In the genomic region with DNA sequence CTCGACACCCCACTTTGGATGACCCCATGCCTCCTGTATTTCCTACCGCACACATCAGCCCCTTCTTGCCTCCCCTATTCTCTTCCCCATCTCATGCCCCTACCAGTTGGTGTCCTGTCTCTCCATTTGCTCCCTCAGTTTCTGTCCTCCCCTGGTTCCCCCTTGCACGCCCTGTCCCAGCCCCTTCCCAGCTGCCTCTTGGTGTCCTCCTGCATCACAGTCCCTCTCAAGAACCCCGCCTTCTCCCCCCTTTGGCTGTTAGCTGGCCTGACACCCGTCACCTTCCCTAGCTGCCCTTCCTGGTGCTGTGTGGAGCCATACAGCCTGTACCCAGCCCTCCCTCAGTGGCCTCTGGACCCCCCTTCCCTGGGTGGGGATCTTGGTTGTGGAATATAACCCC, we compare ENCODE assay signal across 9 cellular contexts. TPM values are rescaled to one million over a fixed set of nuclear protein-coding genes. Genes with fewer than 3 reads are reported as not detected.
A peak's percentile ranks its signal among the peaks of the same experiment; 100 is the strongest.
DNase-seq lines count a peak whose midpoint lies in the region; TF ChIP-seq lines count a peak whose summit lies in the region.
"Had no signal": no experiment of that assay in that cellular context is flagged by ENCODE, and none has a peak within 500 bp of the region (broad histone marks: within the 10 kb centered on the region; RNA-seq: fewer than 3 reads in every experiment).

No MANE protein-coding gene starts in this region.

- no peaks in the 10 kb centered on the region for H3K9me3 ChIP-seq in mesenchymal stem cell (ENCODE audit: control insufficient read depth, low read length)

- H3K4me1 Mint-ChIP-seq in osteocyte (ENCODE audit: unreplicated experiment), result peaks cover 2% of the 10 kb centered on the region

- no peak overlapping the region for H3K4me2 ChIP-seq in mesenchymal stem cell (ENCODE audit: low read length, poor library complexity, severe bottlenecking)

- H3K79me1 ChIP-seq in mesenchymal stem cell (replicated peaks; ENCODE audit: low read length, poor library complexity, severe bottlenecking), result no peaks in the 10 kb centered on the region

- H3K27ac Mint-ChIP-seq in osteocyte (ENCODE audit: unreplicated experiment), result no peak overlapping the region
- H3K27ac Mint-ChIP-seq: CD4-positive, alpha-beta memory T cell had no signal

- H3K9me3 Mint-ChIP-seq in osteocyte (ENCODE audit: unreplicated experiment), result no peaks in the 10 kb centered on the region

- 16% methylated on average over 3 of the region's 5 CpGs for WGBS in mesenchymal stem cell

- H3K36me3 Mint-ChIP-seq in osteocyte (ENCODE audit: unreplicated experiment), result no peaks in the 10 kb centered on the region
- H3K36me3 Mint-ChIP-seq: CD4-positive, alpha-beta memory T cell had no signal

- H3K27me3 ChIP-seq in mesenchymal stem cell (ENCODE audit: control insufficient read depth in 1 of 2, insufficient read depth in 1 of 2, low read length in 2 of 2), result peaks cover 18 to 74% of the 10 kb centered on the region in 2 experiments

- no peak overlapping the region for H2AK5ac ChIP-seq in mesenchymal stem cell (ENCODE audit: low read length, severe bottlenecking)

- no peak overlapping the region for H3K18ac ChIP-seq in mesenchymal stem cell (ENCODE audit: low read depth in 1 of 2, low read length in 2 of 2)

- H3K27ac ChIP-seq in mesenchymal stem cell (ENCODE audit: low read length, poor library complexity, severe bottlenecking), result no peak overlapping the region
- peak overlapping the region; percentile 84 for H3K27ac ChIP-seq in temporal lobe (ENCODE audit: low read depth, low read length)

- DNase-seq in NCI-H748 (lab: John Stamatoyannopoulos, UW; ENCODE audit: unreplicated experiment) (peak; percentile 21), NCI-H748 treated with DMSO at 0.1 percent for 48 hours (lab: John Stamatoyannopoulos, UW) (no peak), astrocyte of the hippocampus (ENCODE audit: low read depth, low spot score) (peak; percentile 17), mesenchymal stem cell (no peak), osteocyte (ENCODE audit: extremely low spot score, unreplicated experiment) (no peak), NCI-H2081 treated with DMSO at 0.1 percent for 48 hours (lab: John Stamatoyannopoulos, UW) (no peak), NCI-H1930 (lab: John Stamatoyannopoulos, UW) (no peak)

- no peak overlapping the region for H3K14ac ChIP-seq in mesenchymal stem cell (ENCODE audit: low read length in 2 of 2)

- no peak overlapping the region for H2BK5ac ChIP-seq in mesenchymal stem cell (ENCODE audit: low read depth, low read length, poor library complexity, severe bottlenecking)

- H3K27me3 Mint-ChIP-seq in osteocyte (ENCODE audit: unreplicated experiment), result peaks cover 39% of the 10 kb centered on the region

- no peak overlapping the region for H2AFZ ChIP-seq in mesenchymal stem cell (ENCODE audit: low read depth, low read length)

- no peak overlapping the region for H3K23ac ChIP-seq in mesenchymal stem cell (ENCODE audit: low read length in 2 of 2)

- peak overlapping the region; percentile 84 for H3K9ac ChIP-seq in mesenchymal stem cell (ENCODE audit: low read length)

- H3K4me1 ChIP-seq in mesenchymal stem cell (ENCODE audit: control insufficient read depth, insufficient read depth, low read depth, low read length), result peaks cover 6% of the 10 kb centered on the region

- no peak overlapping the region for H4K8ac ChIP-seq in mesenchymal stem cell (ENCODE audit: low read length)

- no peak overlapping the region for H4K91ac ChIP-seq in mesenchymal stem cell (ENCODE audit: low read length)

- H3K36me3 ChIP-seq in mesenchymal stem cell (ENCODE audit: control insufficient read depth in 1 of 2, insufficient read depth in 2 of 2, low read depth in 1 of 2, low read length in 2 of 2), result no peaks in the 10 kb centered on the region

- TF ChIP-seq CTCF in osteocyte (IDR thresholded peaks at IDR 0.05), result no peak

- H2BK15ac ChIP-seq in mesenchymal stem cell (ENCODE audit: low read depth, poor library complexity, severe bottlenecking), result no peak overlapping the region

- H2BK120ac ChIP-seq in mesenchymal stem cell (ENCODE audit: low read depth, low read length), result no peak overlapping the region

- no peak overlapping the region for H2BK12ac ChIP-seq in mesenchymal stem cell (ENCODE audit: low read length in 2 of 2)

- peak overlapping the region in 1 of 2 experiments; percentile 88 for H3K4me3 ChIP-seq in mesenchymal stem cell (ENCODE audit: insufficient read depth in 1 of 2, low read depth in 1 of 2, low read length in 2 of 2)

- no peak overlapping the region for H3K4me3 Mint-ChIP-seq in osteocyte (ENCODE audit: unreplicated experiment)

- H3K4ac ChIP-seq in mesenchymal stem cell (ENCODE audit: low read depth in 1 of 2, low read length in 2 of 2), result no peak overlapping the region

RNA-seq across cellular contexts. Expression of gene NFASC, which starts 41.5 kb away (rescaled TPM):
- 0.07 TPM for polyA plus RNA-seq in mesenchymal stem cell (2013, experiment 1 of 2)
- 0.03 TPM for polyA plus RNA-seq in mesenchymal stem cell (2013, experiment 2 of 2)
- total RNA-seq in temporal lobe (35.2 TPM), osteocyte (0.13 TPM in 1 of 2 replicates, not detected in the other)
- total RNA-seq: CD4-positive, alpha-beta memory T cell had no signal
- polyA plus RNA-seq: CD4-positive, alpha-beta memory T cell had no signal

Comparison
In these comparisons a context has a peak if more than half of its experiments do, and no peak if none do; other contexts are left out.
1. DNase-seq: peak in NCI-H748 (single experiment) and astrocyte of the hippocampus (single experiment); none in NCI-H748 treated with DMSO at 0.1 percent for 48 hours (single experiment), mesenchymal stem cell (single experiment), osteocyte (single experiment), NCI-H2081 treated with DMSO at 0.1 percent for 48 hours (single experiment) and NCI-H1930 (0 of 2).
2. RNA of gene NFASC, which starts 41.5 kb away (total RNA-seq): 35.2 TPM in temporal lobe (single experiment); 0.13 TPM in osteocyte; every median in the first group is over 10 times any median in the second.